ENCODE assay signal across 6 cellular contexts in the genomic region with DNA sequence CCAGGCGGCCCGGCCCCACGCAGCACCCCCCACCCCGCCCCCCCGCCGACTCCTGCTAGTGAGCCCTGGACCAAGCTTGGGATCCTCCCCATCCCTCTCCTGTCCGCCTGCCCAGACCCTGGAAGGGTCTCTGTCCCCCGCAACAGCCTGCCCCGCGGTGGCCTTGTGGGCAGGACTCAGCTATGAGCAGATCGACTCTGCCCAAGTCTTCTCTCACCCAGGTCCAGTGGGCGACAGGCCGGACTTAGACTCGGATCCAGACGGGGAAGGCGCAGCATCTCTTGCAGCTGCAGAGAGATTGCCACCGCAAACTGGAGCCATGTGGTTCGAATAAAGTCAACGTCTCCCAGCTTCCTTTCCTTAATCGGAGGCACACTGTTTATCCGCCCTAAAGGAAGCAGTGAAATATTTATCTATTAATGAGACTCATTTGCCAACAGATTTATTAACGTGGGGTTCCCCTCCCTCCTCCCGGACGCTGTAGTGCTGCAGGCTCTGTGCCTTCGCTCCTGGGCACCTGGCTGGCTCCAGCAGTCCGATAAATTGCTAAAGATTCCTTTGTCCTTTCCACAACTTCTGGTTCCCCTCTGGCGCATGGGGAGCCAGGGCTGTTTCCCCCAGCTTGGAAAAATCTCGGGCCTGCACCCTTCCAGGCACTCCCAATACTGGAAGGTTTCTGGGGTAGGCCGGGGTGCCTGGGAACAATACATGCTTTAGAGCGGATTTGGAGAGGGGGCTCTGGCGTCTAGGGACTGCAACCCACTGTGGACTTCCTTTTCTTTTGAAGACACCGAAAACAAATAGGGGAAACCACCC. TPM values are rescaled to one million over a fixed set of nuclear protein-coding genes. Genes with fewer than 3 reads are reported as not detected.
DNase-seq lines count a peak whose midpoint lies in the region; ATAC-seq, FAIRE-seq and TF ChIP-seq lines count a peak whose summit lies in the region.

No MANE protein-coding gene starts in this region.

- H3K9me3 ChIP-seq in HEK293 (ENCODE audit: control insufficient read depth, insufficient read depth, low read depth, low read length) (no peaks in the 10 kb centered on the region), ovary (no peaks in the 10 kb centered on the region), SK-N-SH (no peaks in the 10 kb centered on the region)

- H3K36me3 ChIP-seq in HEK293 (ENCODE audit: control insufficient read depth in 2 of 2, insufficient read depth in 1 of 2, low read length in 2 of 2) (peaks cover 0 to 8% of the 10 kb centered on the region in 2 experiments; a peak in 1 of 3 replicates), ovary (no peaks in the 10 kb centered on the region), SK-N-SH (replicated peaks in 1 of 2; ENCODE audit: control insufficient read depth in 1 of 2, insufficient read depth in 2 of 2, low read length in 1 of 2) (no peaks in the 10 kb centered on the region)

- H4K20me1 ChIP-seq in SK-N-SH (ENCODE audit: insufficient read depth) = peaks cover 6% of the 10 kb centered on the region; the same call in 1 of the 2 replicates

- POLR2A ChIA-PET in HEK293 (lab: Yijun Ruan, JAX) (interaction anchor here (0.5 to 2.3 kb wide), 15 partner anchors 9 to 1295 kb away, joined by 3 to 17 read pairs (median 4); a partner anchor contains a TSS), SK-N-SH (lab: Yijun Ruan, JAX) (no interaction called here)
- POLR2A ChIA-PET in activated naive CD8-positive, alpha-beta T cell treated with anti-CD3 and anti-CD28 coated beads, Interleukin-2, amount 10 ng/mL, durations not matched to agents 7 days and 5 days (lab: Charles Lee) = no interaction called here

- CTCF ChIA-PET in HEK293 (lab: Yijun Ruan, JAX) (interaction anchor here (0.6 to 2.8 kb wide), 5 partner anchors 13 to 1265 kb away, joined by 3 to 11 read pairs (median 3); a partner anchor contains a TSS), SK-N-SH (lab: Yijun Ruan, JAX) (interaction anchor here (0.6 to 11.7 kb wide), 12 partner anchors 9 to 1264 kb away, joined by 3 to 270 read pairs (median 4); a partner anchor contains a TSS)

- peak overlapping the region; percentile 77 for H3K27ac Mint-ChIP-seq in activated naive CD8-positive, alpha-beta T cell treated with anti-CD3 and anti-CD28 coated beads, Interleukin-2, amount 10 ng/mL, durations not matched to agents 7 days and 5 days

- no peak for DNase-seq in activated naive CD8-positive, alpha-beta T cell treated with anti-CD3 and anti-CD28 coated beads, Interleukin-2, amount 10 ng/mL, durations not matched to agents 7 days and 5 days
- DNase-seq in ovary (peak in 3 of 5 donors; percentile 6 to 31 (median 28)), SK-N-SH (no peak), D721Med (ENCODE audit: insufficient read length, low spot score) (no peak)
- no peak for DNase-seq in stimulated activated CD4-positive, alpha-beta T cell treated with anti-CD3 and anti-CD28 coated beads, Interleukin-2, amount 100 ng/mL, for 24 hours

- TF ChIP-seq CTCF in HEK293 (tag by site-specific recombination; IDR thresholded peaks at IDR 0.05) (no peak), ovary (IDR thresholded peaks at IDR 0.05) (no peak), SK-N-SH (IDR thresholded peaks at IDR 0.05) (no peak), D721Med (IDR thresholded peaks at IDR 0.05; ENCODE audit: insufficient read depth, missing control alignments) (no peak)

- H3K4me1 ChIP-seq in HEK293 (ENCODE audit: control insufficient read depth, insufficient read depth, low read length) (peaks cover 12% of the 10 kb centered on the region), ovary (ENCODE audit: insufficient read depth) (peaks cover 4% of the 10 kb centered on the region), SK-N-SH (ENCODE audit: control insufficient read depth in 1 of 2, insufficient read depth in 2 of 2, low read depth in 1 of 2, low read length in 1 of 2) (peaks cover 0 to 8% of the 10 kb centered on the region in 2 experiments; a peak in 1 of 4 replicates)

- no peak overlapping the region for H3K9ac ChIP-seq in SK-N-SH

- no peak overlapping the region for H2AFZ ChIP-seq in SK-N-SH (ENCODE audit: low read depth)

- no peaks in the 10 kb centered on the region for H3K36me3 Mint-ChIP-seq in activated naive CD8-positive, alpha-beta T cell treated with anti-CD3 and anti-CD28 coated beads, Interleukin-2, amount 10 ng/mL, durations not matched to agents 7 days and 5 days

- TF ChIP-seq EP300 in ovary (IDR thresholded peaks at IDR 0.05) (no peak), SK-N-SH (IDR thresholded peaks at IDR 0.05; ENCODE audit: borderline replicate concordance in 1 of 2, low read depth in 1 of 2, low read length in 1 of 2) (no peak)

- TF ChIP-seq RAD21 in SK-N-SH (IDR thresholded peaks at IDR 0.05; ENCODE audit: low read length) = no peak

- intact Hi-C loops in ovary (cut with DNase I) = loop anchor here in 2 of 4 donors (5.0 to 10.0 kb wide), 3 partner anchors 790 to 1262 kb away; a partner anchor contains a TSS

- peaks cover 27% of the 10 kb centered on the region for H3K4me1 Mint-ChIP-seq in activated naive CD8-positive, alpha-beta T cell treated with anti-CD3 and anti-CD28 coated beads, Interleukin-2, amount 10 ng/mL, durations not matched to agents 7 days and 5 days

- FAIRE-seq in D721Med (lab: Jason Lieb, UNC) = no peak

- H3K27ac ChIP-seq in HEK293 (ENCODE audit: extremely low read depth, low read depth, low read length) (peak overlapping the region; percentile 94; the same call in 1 of the 2 replicates), ovary (no peak overlapping the region), SK-N-SH (ENCODE audit: low read depth in 2 of 2, low read length in 1 of 2) (no peak overlapping the region)

- no peaks in the 10 kb centered on the region for H3F3A ChIP-seq in SK-N-SH (replicated peaks; ENCODE audit: insufficient read depth)

- no peak for TF ChIP-seq POLR2A in ovary (IDR thresholded peaks at IDR 0.05)

- H3K9me2 ChIP-seq in SK-N-SH = no peaks in the 10 kb centered on the region

- H3K9me3 Mint-ChIP-seq in activated naive CD8-positive, alpha-beta T cell treated with anti-CD3 and anti-CD28 coated beads, Interleukin-2, amount 10 ng/mL, durations not matched to agents 7 days and 5 days = no peaks in the 10 kb centered on the region

- H3K27me3 ChIP-seq in ovary (peaks cover 3% of the 10 kb centered on the region), SK-N-SH (ENCODE audit: insufficient read depth) (peaks cover 91% of the 10 kb centered on the region)

- no peaks in the 10 kb centered on the region for H3K79me2 ChIP-seq in SK-N-SH (ENCODE audit: insufficient read depth)

- H3K4me3 ChIP-seq in HEK293 (ENCODE audit: low read depth, low read length) (peak overlapping the region; percentile 69), ovary (peak overlapping the region; percentile 61), SK-N-SH (ENCODE audit: low read depth in 2 of 2, low read length in 1 of 2) (no peak overlapping the region)

- H3K4me2 ChIP-seq in SK-N-SH = no peak overlapping the region

- H3K4me3 Mint-ChIP-seq in activated naive CD8-positive, alpha-beta T cell treated with anti-CD3 and anti-CD28 coated beads, Interleukin-2, amount 10 ng/mL, durations not matched to agents 7 days and 5 days = peak overlapping the region; percentile 28

- ATAC-seq in activated naive CD8-positive, alpha-beta T cell treated with anti-CD3 and anti-CD28 coated beads, Interleukin-2, amount 10 ng/mL, durations not matched to agents 7 days and 5 days (ENCODE audit: low read depth) = no peak

- peaks cover 85% of the 10 kb centered on the region for H3K27me3 Mint-ChIP-seq in activated naive CD8-positive, alpha-beta T cell treated with anti-CD3 and anti-CD28 coated beads, Interleukin-2, amount 10 ng/mL, durations not matched to agents 7 days and 5 days

- 15 to 24% (median 22%) methylated on average over 25 to 32 of the region's 32 CpGs for WGBS in ovary, 3 donors
- WGBS in SK-N-SH (ENCODE audit: low lambda C conversion rate) = 24% methylated on average over 21 of the region's 32 CpGs

TF ChIP-seq in HEK293, 187 proteins besides CTCF, POLR2A, EP300 and RAD21 (continues in another document):
- TF ChIP-seq ZNF521 (tag by site-specific recombination; IDR thresholded peaks at IDR 0.05) = no peak

RNA-seq across cellular contexts. Expression of a gene that starts 0.6 kb away (rescaled TPM):
- total RNA-seq in activated naive CD8-positive, alpha-beta T cell treated with anti-CD3 and anti-CD28 coated beads, Interleukin-2, amount 10 ng/mL, durations not matched to agents 7 days and 5 days = not detected
- total RNA-seq in ovary = 1 to 10 TPM in 3 of 7 donors, under 1 TPM in 4; 0.23 to 4.5 (median 0.75) TPM
- 1 to 10 TPM in 1 of 2 donors, under 1 TPM in 1; 0.53 to 4.1 TPM for polyA plus RNA-seq in ovary
- not detected in 2 replicates for polyA plus RNA-seq in SK-N-SH (2012; rRNA removed)
- not detected in 2 replicates for polyA plus RNA-seq in SK-N-SH (2012; cell fraction: cytosol; rRNA removed)
- polyA plus RNA-seq in SK-N-SH (2012; cell fraction: nucleus; rRNA removed) = not detected in 2 replicates

RNA-seq across cellular contexts. Expression of a gene that starts 4.7 kb away (rescaled TPM):
- total RNA-seq in activated naive CD8-positive, alpha-beta T cell treated with anti-CD3 and anti-CD28 coated beads, Interleukin-2, amount 10 ng/mL, durations not matched to agents 7 days and 5 days = not detected
- total RNA-seq in ovary = 10 to 100 TPM in 2 of 7 donors, 1 to 10 TPM in 3, under 1 TPM in 2; 0.36 to 50.9 (median 1.3) TPM
- 1 to 10 TPM; 2.3 to 3.4 TPM for polyA plus RNA-seq in ovary
- polyA plus RNA-seq in SK-N-SH (2012; rRNA removed) = 0.15 TPM in 1 of 2 replicates, not detected in the other
- not detected in 2 replicates for polyA plus RNA-seq in SK-N-SH (2012; cell fraction: cytosol; rRNA removed)
- polyA plus RNA-seq in SK-N-SH (2012; cell fraction: nucleus; rRNA removed) = not detected in 2 replicates

RNA-seq across cellular contexts. Expression of a gene that starts 8.2 kb away (rescaled TPM):
- not detected for total RNA-seq in activated naive CD8-positive, alpha-beta T cell treated with anti-CD3 and anti-CD28 coated beads, Interleukin-2, amount 10 ng/mL, durations not matched to agents 7 days and 5 days
- 1 to 10 TPM in 1 of 7 donors, under 1 TPM in 5, not detected in 1; 0.12 to 1.0 (median 0.57) TPM for total RNA-seq in ovary
- 1 to 10 TPM in 1 of 2 donors, under 1 TPM in 1; 0.22 to 2.5 TPM for polyA plus RNA-seq in ovary
- not detected in 2 replicates for polyA plus RNA-seq in SK-N-SH (2012; rRNA removed)
- not detected in 2 replicates for polyA plus RNA-seq in SK-N-SH (2012; cell fraction: cytosol; rRNA removed)
- not detected in 2 replicates for polyA plus RNA-seq in SK-N-SH (2012; cell fraction: nucleus; rRNA removed)

RNA-seq across cellular contexts. Expression of a gene that starts 9.5 kb away (rescaled TPM):
- total RNA-seq in activated naive CD8-positive, alpha-beta T cell treated with anti-CD3 and anti-CD28 coated beads, Interleukin-2, amount 10 ng/mL, durations not matched to agents 7 days and 5 days = not detected
- 1 to 10 TPM in 3 of 7 donors, under 1 TPM in 4; 0.32 to 4.2 (median 0.43) TPM for total RNA-seq in ovary
- polyA plus RNA-seq in ovary (under 1 TPM in 1 of 2 donors, not detected in 1; 0.29 TPM), SK-N-SH (2012; rRNA removed) (not detected in 2 replicates)
- polyA plus RNA-seq in SK-N-SH (2012; cell fraction: cytosol; rRNA removed) = not detected in 2 replicates
- polyA plus RNA-seq in SK-N-SH (2012; cell fraction: nucleus; rRNA removed) = not detected in 2 replicates

RNA-seq across cellular contexts. Expression of a gene that starts 13.6 kb away (rescaled TPM):
- not detected for total RNA-seq in activated naive CD8-positive, alpha-beta T cell treated with anti-CD3 and anti-CD28 coated beads, Interleukin-2, amount 10 ng/mL, durations not matched to agents 7 days and 5 days
- total RNA-seq in ovary = 10 to 100 TPM in 2 of 7 donors, 1 to 10 TPM in 2, under 1 TPM in 3; 0.40 to 29.6 (median 1.4) TPM
- polyA plus RNA-seq in ovary (1 to 10 TPM; 1.8 to 5.6 TPM), SK-N-SH (2012; rRNA removed) (not detected in 2 replicates)
- not detected in 2 replicates for polyA plus RNA-seq in SK-N-SH (2012; cell fraction: cytosol; rRNA removed)
- polyA plus RNA-seq in SK-N-SH (2012; cell fraction: nucleus; rRNA removed) = not detected in 2 replicates

Comparison
In these comparisons a context has a peak if more than half of its experiments do, and no peak if none do; other contexts are left out.
1. H3K4me3 ChIP-seq: peak in HEK293 (single experiment) and ovary (single experiment); none in SK-N-SH (0 of 2).
2. DNase-seq: peak in ovary (3 of 5); none in activated naive CD8-positive, alpha-beta T cell treated with anti-CD3 and anti-CD28 coated beads, Interleukin-2, amount 10 ng/mL, durations not matched to agents 7 days and 5 days (single experiment), stimulated activated CD4-positive, alpha-beta T cell treated with anti-CD3 and anti-CD28 coated beads, Interleukin-2, amount 100 ng/mL, for 24 hours (0 of 2), SK-N-SH (single experiment) and D721Med (single experiment).